ENCODE assay signal across 12 cellular contexts in genomic region chr15:93071469-93071891, GRCh38. TPM values are rescaled to one million over a fixed set of nuclear protein-coding genes. Genes with fewer than 3 reads are reported as not detected.
DNase-seq lines count a peak whose midpoint lies in the region; ATAC-seq and TF ChIP-seq lines count a peak whose summit lies in the region.
"Had no signal": no experiment of that assay in that cellular context is flagged by ENCODE, and none has a peak within 500 bp of the region (broad histone marks: within the 10 kb centered on the region; RNA-seq: fewer than 3 reads in every experiment).

No MANE protein-coding gene starts in this region.

- no peaks in the 10 kb centered on the region for H3K9me3 Mint-ChIP-seq in activated naive CD4-positive, alpha-beta T cell treated with anti-CD3 and anti-CD28 coated beads, Interleukin-2, amount 50 U/mL, for 72 hours

- H3K56ac ChIP-seq in IMR-90 (ENCODE audit: extremely low read depth, insufficient read depth, low read length): no peak overlapping the region

- no peaks in the 10 kb centered on the region for H3K9me3 ChIP-seq in IMR-90 (ENCODE audit: control insufficient read depth, insufficient read depth, low read length)
- no peaks in the 10 kb centered on the region for H3K9me3 ChIP-seq in ectodermal cell (ENCODE audit: control insufficient read depth, low read length)
- no peaks in the 10 kb centered on the region for H3K9me3 ChIP-seq in mesenchymal stem cell (ENCODE audit: control insufficient read depth, low read length)
- no peaks in the 10 kb centered on the region for H3K9me3 ChIP-seq in suprapubic skin
- H3K9me3 ChIP-seq in adrenal gland (replicated peaks in 1 of 3): no peaks in the 10 kb centered on the region

- dilution Hi-C loops in IMR-90 (cut with HindIII; ENCODE audit: low sequenced_read_pairs, unreplicated experiment): no loop called here

- H2BK20ac ChIP-seq in IMR-90 (ENCODE audit: low read depth, low read length): no peak overlapping the region

- H2BK12ac ChIP-seq in mesenchymal stem cell (ENCODE audit: low read length in 2 of 2): no peak overlapping the region

- H3K18ac ChIP-seq in IMR-90 (ENCODE audit: low read depth, low read length): no peak overlapping the region
- H3K18ac ChIP-seq in mesenchymal stem cell (ENCODE audit: low read depth in 1 of 2, low read length in 2 of 2): no peak overlapping the region

- H4K20me1 ChIP-seq in IMR-90 (ENCODE audit: insufficient read depth, low read length): no peaks in the 10 kb centered on the region

- H3K23ac ChIP-seq in IMR-90 (ENCODE audit: low read depth, low read length) (no peak overlapping the region), mesenchymal stem cell (ENCODE audit: low read length in 2 of 2) (peak overlapping the region in 1 of 2 experiments; percentile 14)

- H3K4me1 ChIP-seq in IMR-90 (ENCODE audit: control insufficient read depth, insufficient read depth, low read length) (no peaks in the 10 kb centered on the region; the same call in 1 of the 2 replicates), ectodermal cell (ENCODE audit: control insufficient read depth, insufficient read depth, low read length) (peaks cover 62% of the 10 kb centered on the region), mesenchymal stem cell (ENCODE audit: control insufficient read depth, insufficient read depth, low read depth, low read length) (peaks cover 20% of the 10 kb centered on the region), suprapubic skin (peaks cover 49% of the 10 kb centered on the region), adrenal gland (replicated peaks in 1 of 2) (peaks cover 0 to 13% of the 10 kb centered on the region in 2 donors)

- H3K14ac ChIP-seq in IMR-90 (replicated peaks; ENCODE audit: low read depth, low read length): no peak overlapping the region
- no peak overlapping the region for H3K14ac ChIP-seq in mesenchymal stem cell (ENCODE audit: low read length in 2 of 2)

- H4K91ac ChIP-seq in IMR-90 (ENCODE audit: insufficient read depth, low read depth, low read length): no peak overlapping the region
- peak overlapping the region; percentile 29 for H4K91ac ChIP-seq in mesenchymal stem cell (ENCODE audit: low read length)

- no peak overlapping the region for H2BK15ac ChIP-seq in IMR-90 (ENCODE audit: low read depth, low read length)
- no peak overlapping the region for H2BK15ac ChIP-seq in mesenchymal stem cell (ENCODE audit: low read depth, poor library complexity, severe bottlenecking)

- H3K9ac ChIP-seq in IMR-90 (ENCODE audit: low read depth, low read length) (no peak overlapping the region), mesenchymal stem cell (ENCODE audit: low read length) (peak overlapping the region; percentile 90)

- intact Hi-C loops in IMR-90 (cut with micrococcal nuclease): no loop called here
- intact Hi-C loops in adrenal gland (cut with DNase I): no loop called here

- H3K27ac Mint-ChIP-seq in activated naive CD4-positive, alpha-beta T cell treated with anti-CD3 and anti-CD28 coated beads, Interleukin-2, amount 50 U/mL, for 72 hours: no peak overlapping the region

- no peak overlapping the region for H4K5ac ChIP-seq in IMR-90 (ENCODE audit: low read depth, low read length)

- POLR2A ChIA-PET in IMR-90 (lab: Charles Lee; ENCODE audit: unreplicated experiment): interaction anchor here (0.6 kb wide), 1 partner anchor 1065 kb away, joined by 3 read pairs; no protein-coding TSS in a partner anchor

- no peak overlapping the region for H2BK120ac ChIP-seq in IMR-90 (ENCODE audit: low read depth, low read length)
- no peak overlapping the region for H2BK120ac ChIP-seq in mesenchymal stem cell (ENCODE audit: low read depth, low read length)

- no TSS peak for BruUV-seq in IMR-90 (replicated peaks; lab: Mats Ljungman, UMichigan)

- DNase-seq in IMR-90: no peak
- DNase-seq in mesenchymal stem cell: no peak
- peak in 1 of 2 donors; percentile 56 for DNase-seq in suprapubic skin (ENCODE audit: low spot score in 2 of 2)
- no peak for DNase-seq in activated naive CD4-positive, alpha-beta T cell treated with anti-CD3 and anti-CD28 coated beads, Interleukin-2, amount 50 U/mL, for 72 hours (ENCODE audit: low spot score in 2 of 2)
- DNase-seq in GOT3 (lab: John Stamatoyannopoulos, UW): no peak
- DNase-seq in adrenal gland: no peak
- DNase-seq: activated CD4-positive, alpha-beta T cell treated with anti-CD3 and anti-CD28 coated beads, Interleukin-2, amount 50 U/mL, for 1 hour; HCEC 1CT; MV-4-11; stimulated activated CD4-positive, alpha-beta T cell treated with anti-CD3 and anti-CD28 coated beads, Interleukin-4, amount 100 ng/mL, for 24 hours had no signal

- H2BK5ac ChIP-seq in IMR-90 (ENCODE audit: low read depth, low read length, poor library complexity, severe bottlenecking) (no peak overlapping the region), mesenchymal stem cell (ENCODE audit: low read depth, low read length, poor library complexity, severe bottlenecking) (no peak overlapping the region)

- in situ Hi-C loops in IMR-90 (cut with MboI; ENCODE audit: low sequenced_read_pairs): no loop called here

- H3K4me2 ChIP-seq in IMR-90 (ENCODE audit: low read depth, low read length) (peak overlapping the region; percentile 95; the same call in 1 of the 2 replicates), mesenchymal stem cell (ENCODE audit: low read length, poor library complexity, severe bottlenecking) (peak overlapping the region; percentile 96)

- H3K36me3 Mint-ChIP-seq in activated naive CD4-positive, alpha-beta T cell treated with anti-CD3 and anti-CD28 coated beads, Interleukin-2, amount 50 U/mL, for 72 hours: peaks cover 11 to 16% of the 10 kb centered on the region in 2 donors

- H3K4me3 ChIP-seq in IMR-90 (ENCODE audit: insufficient read depth, low read depth, low read length): no peak overlapping the region; the same call in 1 of the 2 replicates
- peak overlapping the region; percentile 64 for H3K4me3 ChIP-seq in ectodermal cell (ENCODE audit: insufficient read depth, low read depth, low read length)
- peak overlapping the region; percentile 23 to 89 for H3K4me3 ChIP-seq in mesenchymal stem cell (ENCODE audit: insufficient read depth in 1 of 2, low read depth in 1 of 2, low read length in 2 of 2)
- peak overlapping the region; percentile 72 for H3K4me3 ChIP-seq in suprapubic skin
- peak overlapping the region in 1 of 4 donors; percentile 66 for H3K4me3 ChIP-seq in adrenal gland

- H3K79me1 ChIP-seq in IMR-90 (ENCODE audit: low read depth in 1 of 2, low read length in 2 of 2) (no peaks in the 10 kb centered on the region), mesenchymal stem cell (replicated peaks; ENCODE audit: low read length, poor library complexity, severe bottlenecking) (no peaks in the 10 kb centered on the region)

- no peaks in the 10 kb centered on the region for H3K9me1 ChIP-seq in IMR-90 (ENCODE audit: insufficient read depth, low read length)

- H2AK9ac ChIP-seq in IMR-90 (replicated peaks; ENCODE audit: low read depth, low read length, poor library complexity): no peak overlapping the region

- H3K36me3 ChIP-seq in IMR-90 (ENCODE audit: control insufficient read depth, insufficient read depth, low read length) (no peaks in the 10 kb centered on the region), ectodermal cell (ENCODE audit: control insufficient read depth, insufficient read depth, low read length) (peaks cover 14% of the 10 kb centered on the region), mesenchymal stem cell (ENCODE audit: control insufficient read depth in 1 of 2, insufficient read depth in 2 of 2, low read depth in 1 of 2, low read length in 2 of 2) (no peaks in the 10 kb centered on the region), suprapubic skin (no peaks in the 10 kb centered on the region), adrenal gland (replicated peaks in 1 of 2) (no peaks in the 10 kb centered on the region)

- TF ChIP-seq POLR2A in IMR-90 (IDR thresholded peaks at IDR 0.05; ENCODE audit: low read depth, low read length) (no peak), suprapubic skin (IDR thresholded peaks at IDR 0.05) (no peak), adrenal gland (IDR thresholded peaks at IDR 0.05) (no peak)

- H2AFZ ChIP-seq in IMR-90 (replicated peaks; ENCODE audit: low read length, poor library complexity) (no peak overlapping the region), mesenchymal stem cell (ENCODE audit: low read depth, low read length) (no peak overlapping the region)

- 6% methylated on average over 3 of the region's 18 CpGs; no CpG with 5 or more reads in 1 of the 2 experiments for WGBS in IMR-90 (ENCODE audit: extremely low coverage in 2 of 2, insufficient read length in 1 of 2), 2 experiments
- WGBS in ectodermal cell, 2 experiments: 1% methylated on average over 18 of the region's 18 CpGs
- WGBS in mesenchymal stem cell: 10% methylated on average over 18 of the region's 18 CpGs
- WGBS in suprapubic skin: 17% methylated on average over 12 of the region's 18 CpGs
- WGBS in adrenal gland, 4 donors: 50 to 69% (median 62%) methylated on average over 10 to 18 of the region's 18 CpGs

- TF ChIP-seq CTCF in IMR-90 (conservative IDR thresholded peaks at IDR 0.05; ENCODE audit: low read depth, low read length) (no peak), suprapubic skin (IDR thresholded peaks at IDR 0.05) (no peak), adrenal gland (IDR thresholded peaks at IDR 0.05) (no peak)

- H4K8ac ChIP-seq in IMR-90 (ENCODE audit: low read depth in 2 of 2, low read length in 2 of 2): no peak overlapping the region
- no peak overlapping the region for H4K8ac ChIP-seq in mesenchymal stem cell (ENCODE audit: low read length)

- no peak for TF ChIP-seq RAD21 in IMR-90 (IDR thresholded peaks at IDR 0.05; ENCODE audit: low read length)

- no peak overlapping the region for H3K27ac ChIP-seq in IMR-90 (ENCODE audit: insufficient read depth, low read length)
- peak overlapping the region; percentile 57 for H3K27ac ChIP-seq in ectodermal cell (ENCODE audit: insufficient read depth, low read depth, low read length, poor library complexity, severe bottlenecking)
- H3K27ac ChIP-seq in mesenchymal stem cell (ENCODE audit: low read length, poor library complexity, severe bottlenecking): no peak overlapping the region
- H3K27ac ChIP-seq in suprapubic skin: peak overlapping the region; percentile 93
- peak overlapping the region in 1 of 5 donors; percentile 54 for H3K27ac ChIP-seq in adrenal gland

- H3K4ac ChIP-seq in IMR-90 (ENCODE audit: low read depth, low read length) (no peak overlapping the region), mesenchymal stem cell (ENCODE audit: low read depth in 1 of 2, low read length in 2 of 2) (no peak overlapping the region)

- CTCF ChIA-PET in IMR-90 (lab: Yijun Ruan, JAX): interaction anchor here (1.6 kb wide), 1 partner anchor 1049 kb away, joined by 3 read pairs; no protein-coding TSS in a partner anchor

- H2AK5ac ChIP-seq in IMR-90 (ENCODE audit: low read depth, low read length) (no peak overlapping the region), mesenchymal stem cell (ENCODE audit: low read length, severe bottlenecking) (no peak overlapping the region)

- TF ChIP-seq EP300 in suprapubic skin (IDR thresholded peaks at IDR 0.05): no peak

- no peak for ATAC-seq in IMR-90 (ENCODE audit: low read depth)
- no peak for ATAC-seq in activated naive CD4-positive, alpha-beta T cell treated with anti-CD3 and anti-CD28 coated beads, Interleukin-2, amount 50 U/mL, for 72 hours
- ATAC-seq in HG03439 (IDR thresholded peaks at IDR 0.05; ENCODE audit: unreplicated experiment): no peak

- H3K27me3 ChIP-seq in IMR-90 (ENCODE audit: control insufficient read depth, insufficient read depth, low read length) (peaks cover 46% of the 10 kb centered on the region), ectodermal cell (ENCODE audit: control insufficient read depth, insufficient read depth, low read length, poor library complexity, severe bottlenecking) (no peaks in the 10 kb centered on the region), mesenchymal stem cell (ENCODE audit: control insufficient read depth in 1 of 2, insufficient read depth in 1 of 2, low read length in 2 of 2) (peaks cover 1 to 60% of the 10 kb centered on the region in 2 experiments), suprapubic skin (peaks cover 12% of the 10 kb centered on the region), adrenal gland (peaks cover 12% of the 10 kb centered on the region)

RNA-seq across cellular contexts. Expression of gene RGMA, which starts 17.5 kb away (rescaled TPM):
- total RNA-seq in IMR-90 (2012; rRNA removed) (0.18 TPM in 1 of 2 replicates, not detected in the other), suprapubic skin (10 to 100 TPM; 11.1 to 18.7 (median 15.6) TPM), adrenal gland (1 to 10 TPM; 2.5 to 9.0 (median 3.4) TPM)
- polyA plus RNA-seq in IMR-90 (2012; rRNA removed) (0.23 and 0.26 TPM in 2 replicates), adrenal gland (1 to 10 TPM in 2 of 3 donors, under 1 TPM in 1; 0.75 to 4.1 (median 3.2) TPM)
- 0.31 and 0.34 TPM in 2 replicates for polyA plus RNA-seq in IMR-90 (2012; cell fraction: cytosol; rRNA removed)
- polyA plus RNA-seq in IMR-90 (2012; cell fraction: nucleus; rRNA removed; ENCODE audit: low replicate concordance): 0.09 and 0.21 TPM in 2 replicates
- polyA plus RNA-seq in ectodermal cell (2013, experiment 1 of 4): 143 TPM
- 162 TPM for polyA plus RNA-seq in ectodermal cell (2013, experiment 2 of 4)
- 143 TPM for polyA plus RNA-seq in ectodermal cell (2013, experiment 3 of 4)
- polyA plus RNA-seq in ectodermal cell (2013, experiment 4 of 4): 155 TPM
- polyA plus RNA-seq in mesenchymal stem cell (2013, experiment 1 of 2): 0.08 TPM
- 0.07 TPM for polyA plus RNA-seq in mesenchymal stem cell (2013, experiment 2 of 2)
- under 1 TPM; 0.18 to 0.32 TPM for total RNA-seq in activated naive CD4-positive, alpha-beta T cell treated with anti-CD3 and anti-CD28 coated beads, Interleukin-2, amount 50 U/mL, for 72 hours

Comparison
In these comparisons a context has a peak if more than half of its experiments do, and no peak if none do; other contexts are left out.
1. H3K27ac ChIP-seq: peak in ectodermal cell (single experiment) and suprapubic skin (single experiment); none in IMR-90 (single experiment) and mesenchymal stem cell (single experiment).